ENCODE assay signal across 18 cellular contexts in genomic region chr20:129786-130323, GRCh38. TPM values are rescaled to one million over a fixed set of nuclear protein-coding genes. Genes with fewer than 3 reads are reported as not detected.
"Had no signal": no experiment of that assay in that cellular context is flagged by ENCODE, and none has a peak within 500 bp of the region (broad histone marks: within the 10 kb centered on the region; RNA-seq: fewer than 3 reads in every experiment).

No MANE protein-coding gene starts in this region.

RNA-seq across cellular contexts. Expression of gene DEFB126, which starts 12.5 kb away (rescaled TPM):
- total RNA-seq: activated CD4-positive, alpha-beta T cell treated with anti-CD3 and anti-CD28 coated beads for 36 hours; activated naive CD4-positive, alpha-beta T cell treated with anti-CD3 and anti-CD28 coated beads, Interleukin-2, amount 50 U/mL, for 72 hours; activated T-cell treated with anti-CD3 and anti-CD28 coated beads, Interleukin-2, amount 50 U/mL, for 72 hours; breast epithelium; esophagus muscularis mucosa; glomerular endothelial cell; heart right ventricle; left cardiac atrium; left ventricle myocardium superior; lung microvascular endothelial cell; mesenteric fat pad; mucosa of descending colon; myocyte; natural killer cell treated with Interleukin-12 subunit alpha and Interleukin-12 subunit beta and Interleukin-15 and Interleukin-18, amount 100 ng/mL, for 72 hours; osteoblast; spleen; suprapubic skin; upper lobe of right lung had no signal

RNA-seq across cellular contexts. Expression of gene DEFB127, which starts 27.4 kb away (rescaled TPM):
- total RNA-seq: activated CD4-positive, alpha-beta T cell treated with anti-CD3 and anti-CD28 coated beads for 36 hours; activated naive CD4-positive, alpha-beta T cell treated with anti-CD3 and anti-CD28 coated beads, Interleukin-2, amount 50 U/mL, for 72 hours; activated T-cell treated with anti-CD3 and anti-CD28 coated beads, Interleukin-2, amount 50 U/mL, for 72 hours; breast epithelium; esophagus muscularis mucosa; glomerular endothelial cell; heart right ventricle; left cardiac atrium; left ventricle myocardium superior; lung microvascular endothelial cell; mesenteric fat pad; mucosa of descending colon; myocyte; natural killer cell treated with Interleukin-12 subunit alpha and Interleukin-12 subunit beta and Interleukin-15 and Interleukin-18, amount 100 ng/mL, for 72 hours; osteoblast; spleen; suprapubic skin; upper lobe of right lung had no signal

RNA-seq across cellular contexts. Expression of gene DEFB125, which starts 42.4 kb away (rescaled TPM):
- total RNA-seq: activated CD4-positive, alpha-beta T cell treated with anti-CD3 and anti-CD28 coated beads for 36 hours; activated naive CD4-positive, alpha-beta T cell treated with anti-CD3 and anti-CD28 coated beads, Interleukin-2, amount 50 U/mL, for 72 hours; activated T-cell treated with anti-CD3 and anti-CD28 coated beads, Interleukin-2, amount 50 U/mL, for 72 hours; breast epithelium; esophagus muscularis mucosa; glomerular endothelial cell; heart right ventricle; left cardiac atrium; left ventricle myocardium superior; lung microvascular endothelial cell; mesenteric fat pad; mucosa of descending colon; myocyte; natural killer cell treated with Interleukin-12 subunit alpha and Interleukin-12 subunit beta and Interleukin-15 and Interleukin-18, amount 100 ng/mL, for 72 hours; osteoblast; spleen; suprapubic skin; upper lobe of right lung had no signal

RNA-seq across cellular contexts. Expression of gene DEFB128, which starts 59.7 kb away (rescaled TPM):
- total RNA-seq: activated CD4-positive, alpha-beta T cell treated with anti-CD3 and anti-CD28 coated beads for 36 hours; activated naive CD4-positive, alpha-beta T cell treated with anti-CD3 and anti-CD28 coated beads, Interleukin-2, amount 50 U/mL, for 72 hours; activated T-cell treated with anti-CD3 and anti-CD28 coated beads, Interleukin-2, amount 50 U/mL, for 72 hours; breast epithelium; esophagus muscularis mucosa; glomerular endothelial cell; heart right ventricle; left cardiac atrium; left ventricle myocardium superior; lung microvascular endothelial cell; mesenteric fat pad; mucosa of descending colon; myocyte; natural killer cell treated with Interleukin-12 subunit alpha and Interleukin-12 subunit beta and Interleukin-15 and Interleukin-18, amount 100 ng/mL, for 72 hours; osteoblast; spleen; suprapubic skin; upper lobe of right lung had no signal
